Comparison of ENCODE assay signal across 25 cellular contexts in genomic region chr11:46551261-46551660, GRCh38.
"Had no signal": no experiment of that assay in that cellular context is flagged by ENCODE, and none has a peak within 500 bp of the region (broad histone marks: within the 10 kb centered on the region; RNA-seq: fewer than 3 reads in every experiment).

No MANE protein-coding gene starts in this region.

- H3K9me3 Mint-ChIP-seq: dendritic cell treated with granulocyte-macrophage colony-stimulating factor and Interleukin-4, amounts not matched to agents 40 ng/mL and 50 ng/mL, for 4 days; effector memory CD8-positive, alpha-beta T cell; endodermal cell; naive thymus-derived CD4-positive, alpha-beta T cell had no signal

- H3K27ac ChIP-seq: colonic mucosa, epithelial cell of prostate, esophagus squamous epithelium, gastrocnemius medialis, heart right ventricle, left lung, lower lobe of right lung had no signal

- DNase-seq: colonic mucosa; cortex of kidney; effector CD8-positive, alpha-beta T cell; effector memory CD8-positive, alpha-beta T cell; endodermal cell; esophagus squamous epithelium; foreskin fibroblast; foreskin melanocyte; gastrocnemius medialis; glutamatergic neuron; heart right ventricle; hippocampal formation; left cardiac atrium; left lung; left ventricle myocardium superior; lower lobe of right lung; mesenchymal stem cell; midbrain; naive thymus-derived CD4-positive, alpha-beta T cell had no signal

- H3K27me3 ChIP-seq: colonic mucosa, esophagus squamous epithelium, gastrocnemius medialis, heart right ventricle, left lung had no signal

- FAIRE-seq: endometrium, islet of Langerhans, keratinocyte had no signal

- H3K9me3 ChIP-seq: colonic mucosa, esophagus squamous epithelium, gastrocnemius medialis, heart right ventricle, left lung, lower lobe of right lung had no signal

- H3K27ac Mint-ChIP-seq: dendritic cell treated with granulocyte-macrophage colony-stimulating factor and Interleukin-4, amounts not matched to agents 40 ng/mL and 50 ng/mL, for 4 days; effector memory CD8-positive, alpha-beta T cell; endodermal cell; naive thymus-derived CD4-positive, alpha-beta T cell had no signal

- H3K36me3 ChIP-seq: colonic mucosa had no signal

- ATAC-seq: effector memory CD8-positive, alpha-beta T cell; esophagus mucosa; gastrocnemius medialis; heart right ventricle; left cardiac atrium; left lung; left ventricle myocardium superior; lower lobe of right lung; naive thymus-derived CD4-positive, alpha-beta T cell had no signal

- H3K4me3 ChIP-seq: colonic mucosa, esophagus squamous epithelium, gastrocnemius medialis, heart right ventricle, left lung, lower lobe of right lung had no signal

- H3K4me3 Mint-ChIP-seq: dendritic cell treated with granulocyte-macrophage colony-stimulating factor and Interleukin-4, amounts not matched to agents 40 ng/mL and 50 ng/mL, for 4 days; effector memory CD8-positive, alpha-beta T cell; endodermal cell; naive thymus-derived CD4-positive, alpha-beta T cell had no signal

- H3K27me3 Mint-ChIP-seq: dendritic cell treated with granulocyte-macrophage colony-stimulating factor and Interleukin-4, amounts not matched to agents 40 ng/mL and 50 ng/mL, for 4 days; effector memory CD8-positive, alpha-beta T cell; naive thymus-derived CD4-positive, alpha-beta T cell had no signal
